ENCODE assay signal across 1 cellular context in the genomic region with DNA sequence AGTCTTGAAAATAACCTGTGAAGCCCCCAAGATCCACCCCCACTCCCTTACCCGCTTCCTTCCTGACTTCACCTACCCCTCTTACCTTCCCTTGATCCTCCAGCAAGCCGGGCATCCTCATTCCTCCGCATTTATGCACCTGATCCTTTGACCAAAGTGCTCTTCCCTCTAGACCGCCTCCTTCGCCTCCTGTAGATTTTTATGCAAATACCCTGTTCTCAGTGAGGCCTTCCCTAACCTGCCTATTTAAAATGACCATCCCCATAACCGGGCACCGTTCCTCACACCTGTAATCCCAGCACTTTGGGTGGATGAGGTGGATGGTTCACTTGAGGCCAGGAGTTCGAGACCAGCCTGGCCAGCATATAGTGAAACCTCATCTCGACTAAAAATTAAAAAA.
TF ChIP-seq lines count a peak whose summit lies in the region.

No MANE protein-coding gene starts in this region.

TF ChIP-seq in K562, 482 proteins besides CTCF, POLR2A, EP300 and RAD21:
- TF ChIP-seq PTRF (tag; IDR thresholded peaks at IDR 0.05), result no peak
- no peak for TF ChIP-seq SMAD3 (CRISPR knock-in tag; conservative IDR thresholded peaks at IDR 0.05)
- TF ChIP-seq ZNF586 (CRISPR knock-in tag; conservative IDR thresholded peaks at IDR 0.05), result no peak
TF ChIP-seq in K562: peak in this region for 0.
